8 cellular contexts compared by ENCODE assay signal in the genomic region with DNA sequence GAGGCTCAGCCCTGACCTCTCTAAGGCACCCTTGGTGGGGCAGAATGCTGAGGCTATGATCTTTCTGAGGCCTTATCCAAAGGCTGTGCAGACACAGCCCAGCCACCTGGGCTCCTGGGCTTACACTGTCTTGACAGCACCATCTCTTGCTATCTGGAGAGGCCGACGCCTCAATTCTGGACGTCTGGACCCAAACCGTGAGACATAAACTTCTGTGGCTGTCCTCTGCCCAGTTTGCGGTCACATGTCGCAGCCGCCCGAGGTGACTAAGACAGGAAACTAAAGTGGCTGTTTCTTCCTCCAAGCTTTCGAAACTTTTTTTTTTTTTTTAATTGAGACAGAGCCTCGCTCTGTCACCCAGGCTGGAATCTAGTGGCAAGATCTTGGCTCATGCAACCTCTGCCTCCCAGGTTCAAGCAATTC. TPM values are rescaled to one million over a fixed set of nuclear protein-coding genes. Genes with fewer than 3 reads are reported as not detected.
DNase-seq lines count a peak whose midpoint lies in the region; ATAC-seq and TF ChIP-seq lines count a peak whose summit lies in the region.

No MANE protein-coding gene starts in this region.

- H3K4me1 Mint-ChIP-seq in effector memory CD8-positive, alpha-beta T cell (ENCODE audit: low read depth in 2 of 2): peaks cover 28 to 36% of the 10 kb centered on the region in 2 donors
- no peaks in the 10 kb centered on the region for H3K4me1 Mint-ChIP-seq in MCF 10A (ENCODE audit: insufficient read depth, unreplicated experiment)

- no TSS peak for BruUV-seq in MCF 10A (replicated peaks; lab: Mats Ljungman, UMichigan)

- no peak for TF ChIP-seq EP300 in sigmoid colon (IDR thresholded peaks at IDR 0.05)

- H3K27ac ChIP-seq in sigmoid colon: peak overlapping the region in 2 of 4 donors; percentile 49 to 59

- DNase-seq in SK-MEL-5 (ENCODE audit: low read depth, low spot score) (peak; percentile 5), sigmoid colon (no peak), hepatic stellate cell (ENCODE audit: low spot score) (no peak), MCF 10A (ENCODE audit: unreplicated experiment) (no peak)
- peak; percentile 26 to 41 (median 29) for DNase-seq in effector memory CD8-positive, alpha-beta T cell
- DNase-seq in stimulated activated naive CD8-positive, alpha-beta T cell treated with anti-CD3 and anti-CD28 coated beads, Interleukin-15, Interleukin-2, amounts not matched to agents 100 U/mL and 50 U/mL, for 24 hours: peak; percentile 58

- TF ChIP-seq POLR2A in sigmoid colon (IDR thresholded peaks at IDR 0.05): no peak

- H3K4me1 ChIP-seq in sigmoid colon: peaks cover 0 to 2% (median 1%) of the 10 kb centered on the region in 4 donors

- H3K9me3 Mint-ChIP-seq in effector memory CD8-positive, alpha-beta T cell: no peaks in the 10 kb centered on the region
- H3K9me3 Mint-ChIP-seq in MCF 10A (ENCODE audit: unreplicated experiment): no peaks in the 10 kb centered on the region

- POLR2A ChIA-PET in MCF 10A (lab: Yijun Ruan, JAX): no interaction called here

- intact Hi-C loops in sigmoid colon (cut with DNase I): no loop called here
- intact Hi-C loops in MCF 10A (cut with micrococcal nuclease): no loop called here

- peak overlapping the region; percentile 80 to 83 for H3K4me3 Mint-ChIP-seq in effector memory CD8-positive, alpha-beta T cell
- H3K4me3 Mint-ChIP-seq in MCF 10A (ENCODE audit: unreplicated experiment): no peak overlapping the region

- H3K27me3 ChIP-seq in sigmoid colon: peaks cover under 1 to 28% (median 8%) of the 10 kb centered on the region in 3 donors

- no peak overlapping the region for H3K4me3 ChIP-seq in sigmoid colon

- no peak for TF ChIP-seq CTCF in sigmoid colon (IDR thresholded peaks at IDR 0.05)
- TF ChIP-seq CTCF in MCF 10A (IDR thresholded peaks at IDR 0.05; ENCODE audit: unreplicated experiment): no peak

- no peaks in the 10 kb centered on the region for H3K9me3 ChIP-seq in sigmoid colon

- peaks cover 9% of the 10 kb centered on the region for H3K36me3 Mint-ChIP-seq in effector memory CD8-positive, alpha-beta T cell (ENCODE audit: insufficient read depth)
- H3K36me3 Mint-ChIP-seq in MCF 10A (ENCODE audit: insufficient read depth, unreplicated experiment): no peaks in the 10 kb centered on the region

- CTCF ChIA-PET in MCF 10A (lab: Yijun Ruan, JAX): no interaction called here

- H3K27me3 Mint-ChIP-seq in effector memory CD8-positive, alpha-beta T cell: peaks cover 0 to 31% of the 10 kb centered on the region in 2 donors
- no peaks in the 10 kb centered on the region for H3K27me3 Mint-ChIP-seq in MCF 10A (ENCODE audit: insufficient read depth, unreplicated experiment)

- WGBS in sigmoid colon, 2 donors: 48 to 76% methylated on average over 10 of the region's 10 CpGs

- H3K36me3 ChIP-seq in sigmoid colon: no peaks in the 10 kb centered on the region

- ATAC-seq in GM18508 (IDR thresholded peaks at IDR 0.05; ENCODE audit: insufficient read depth, unreplicated experiment): peak; percentile 40
- peak; percentile 48 for ATAC-seq in HG02970 (IDR thresholded peaks at IDR 0.05; ENCODE audit: low FRiP score, unreplicated experiment)
- ATAC-seq in effector memory CD8-positive, alpha-beta T cell (replicated peaks): peak; percentile 83
- ATAC-seq in stimulated activated naive CD8-positive, alpha-beta T cell treated with anti-CD3 and anti-CD28 coated beads, Interleukin-15, Interleukin-2, amounts not matched to agents 100 U/mL and 50 U/mL, for 24 hours: peak; percentile 81

- peak overlapping the region; percentile 95 to 96 for H3K27ac Mint-ChIP-seq in effector memory CD8-positive, alpha-beta T cell
- no peak overlapping the region for H3K27ac Mint-ChIP-seq in MCF 10A (ENCODE audit: low read depth, unreplicated experiment)

- in situ Hi-C loops in SK-MEL-5 (cut with HindIII; ENCODE audit: low pct_unique_long_range_greater_than_20kb, low sequenced_read_pairs): no loop called here

RNA-seq across cellular contexts. Expression of a gene that starts 49.3 kb away (rescaled TPM):
- not detected in 2 replicates for total RNA-seq in SK-MEL-5 (2014; rRNA removed; shearing (Covaris generic))
- not detected in 2 replicates for polyA plus RNA-seq in SK-MEL-5 (2015; cell fraction: cytosol; rRNA removed)
- polyA plus RNA-seq in SK-MEL-5 (2015; cell fraction: nucleus; rRNA removed): not detected in 2 replicates
- under 1 TPM in 1 of 4 donors, not detected in 3; 0.41 TPM for total RNA-seq in sigmoid colon
- polyA plus RNA-seq in sigmoid colon: under 1 TPM in 1 of 3 donors, not detected in 2; 0.06 TPM
- 0.12 TPM in 1 of 2 replicates, not detected in the other for total RNA-seq in MCF 10A (2022)

Comparison
In these comparisons a context has a peak if more than half of its experiments do, and no peak if none do; other contexts are left out.
1. DNase-seq: peak in SK-MEL-5 (single experiment), effector memory CD8-positive, alpha-beta T cell (3 of 3) and stimulated activated naive CD8-positive, alpha-beta T cell treated with anti-CD3 and anti-CD28 coated beads, Interleukin-15, Interleukin-2, amounts not matched to agents 100 U/mL and 50 U/mL, for 24 hours (single experiment); none in sigmoid colon (single experiment), hepatic stellate cell (single experiment) and MCF 10A (single experiment).
2. Peak in every context shown above with its lines, with median percentiles within 50 percentile points of each other: ATAC-seq.